ENCODE assay signal across 1 cellular context in the genomic region with DNA sequence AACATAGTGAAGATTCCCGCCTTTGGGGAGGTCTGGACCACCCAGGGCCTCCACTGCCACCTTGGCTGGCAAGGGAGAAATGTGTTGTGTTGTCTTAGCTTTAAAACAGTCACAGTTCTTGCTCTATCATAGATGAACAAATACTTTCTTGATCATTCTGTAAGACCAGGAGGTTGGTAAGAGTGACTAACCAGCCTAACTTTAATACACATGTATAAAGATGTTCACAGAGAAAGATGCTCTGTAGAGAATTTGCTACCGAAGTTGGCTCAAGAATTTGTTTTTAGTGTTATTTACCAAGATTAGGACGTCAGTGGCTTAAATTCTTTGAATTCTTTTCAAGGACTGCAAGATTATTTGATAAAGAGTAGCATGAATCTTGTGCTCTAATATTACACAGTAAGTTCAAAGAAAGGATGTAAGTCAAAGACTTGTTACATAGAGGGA.
TF ChIP-seq lines count a peak whose summit lies in the region.

No MANE protein-coding gene starts in this region.

TF ChIP-seq in GM23338, 12 proteins besides CTCF, POLR2A, EP300 and RAD21 (continued from another document):
- TF ChIP-seq, protein P1, sequence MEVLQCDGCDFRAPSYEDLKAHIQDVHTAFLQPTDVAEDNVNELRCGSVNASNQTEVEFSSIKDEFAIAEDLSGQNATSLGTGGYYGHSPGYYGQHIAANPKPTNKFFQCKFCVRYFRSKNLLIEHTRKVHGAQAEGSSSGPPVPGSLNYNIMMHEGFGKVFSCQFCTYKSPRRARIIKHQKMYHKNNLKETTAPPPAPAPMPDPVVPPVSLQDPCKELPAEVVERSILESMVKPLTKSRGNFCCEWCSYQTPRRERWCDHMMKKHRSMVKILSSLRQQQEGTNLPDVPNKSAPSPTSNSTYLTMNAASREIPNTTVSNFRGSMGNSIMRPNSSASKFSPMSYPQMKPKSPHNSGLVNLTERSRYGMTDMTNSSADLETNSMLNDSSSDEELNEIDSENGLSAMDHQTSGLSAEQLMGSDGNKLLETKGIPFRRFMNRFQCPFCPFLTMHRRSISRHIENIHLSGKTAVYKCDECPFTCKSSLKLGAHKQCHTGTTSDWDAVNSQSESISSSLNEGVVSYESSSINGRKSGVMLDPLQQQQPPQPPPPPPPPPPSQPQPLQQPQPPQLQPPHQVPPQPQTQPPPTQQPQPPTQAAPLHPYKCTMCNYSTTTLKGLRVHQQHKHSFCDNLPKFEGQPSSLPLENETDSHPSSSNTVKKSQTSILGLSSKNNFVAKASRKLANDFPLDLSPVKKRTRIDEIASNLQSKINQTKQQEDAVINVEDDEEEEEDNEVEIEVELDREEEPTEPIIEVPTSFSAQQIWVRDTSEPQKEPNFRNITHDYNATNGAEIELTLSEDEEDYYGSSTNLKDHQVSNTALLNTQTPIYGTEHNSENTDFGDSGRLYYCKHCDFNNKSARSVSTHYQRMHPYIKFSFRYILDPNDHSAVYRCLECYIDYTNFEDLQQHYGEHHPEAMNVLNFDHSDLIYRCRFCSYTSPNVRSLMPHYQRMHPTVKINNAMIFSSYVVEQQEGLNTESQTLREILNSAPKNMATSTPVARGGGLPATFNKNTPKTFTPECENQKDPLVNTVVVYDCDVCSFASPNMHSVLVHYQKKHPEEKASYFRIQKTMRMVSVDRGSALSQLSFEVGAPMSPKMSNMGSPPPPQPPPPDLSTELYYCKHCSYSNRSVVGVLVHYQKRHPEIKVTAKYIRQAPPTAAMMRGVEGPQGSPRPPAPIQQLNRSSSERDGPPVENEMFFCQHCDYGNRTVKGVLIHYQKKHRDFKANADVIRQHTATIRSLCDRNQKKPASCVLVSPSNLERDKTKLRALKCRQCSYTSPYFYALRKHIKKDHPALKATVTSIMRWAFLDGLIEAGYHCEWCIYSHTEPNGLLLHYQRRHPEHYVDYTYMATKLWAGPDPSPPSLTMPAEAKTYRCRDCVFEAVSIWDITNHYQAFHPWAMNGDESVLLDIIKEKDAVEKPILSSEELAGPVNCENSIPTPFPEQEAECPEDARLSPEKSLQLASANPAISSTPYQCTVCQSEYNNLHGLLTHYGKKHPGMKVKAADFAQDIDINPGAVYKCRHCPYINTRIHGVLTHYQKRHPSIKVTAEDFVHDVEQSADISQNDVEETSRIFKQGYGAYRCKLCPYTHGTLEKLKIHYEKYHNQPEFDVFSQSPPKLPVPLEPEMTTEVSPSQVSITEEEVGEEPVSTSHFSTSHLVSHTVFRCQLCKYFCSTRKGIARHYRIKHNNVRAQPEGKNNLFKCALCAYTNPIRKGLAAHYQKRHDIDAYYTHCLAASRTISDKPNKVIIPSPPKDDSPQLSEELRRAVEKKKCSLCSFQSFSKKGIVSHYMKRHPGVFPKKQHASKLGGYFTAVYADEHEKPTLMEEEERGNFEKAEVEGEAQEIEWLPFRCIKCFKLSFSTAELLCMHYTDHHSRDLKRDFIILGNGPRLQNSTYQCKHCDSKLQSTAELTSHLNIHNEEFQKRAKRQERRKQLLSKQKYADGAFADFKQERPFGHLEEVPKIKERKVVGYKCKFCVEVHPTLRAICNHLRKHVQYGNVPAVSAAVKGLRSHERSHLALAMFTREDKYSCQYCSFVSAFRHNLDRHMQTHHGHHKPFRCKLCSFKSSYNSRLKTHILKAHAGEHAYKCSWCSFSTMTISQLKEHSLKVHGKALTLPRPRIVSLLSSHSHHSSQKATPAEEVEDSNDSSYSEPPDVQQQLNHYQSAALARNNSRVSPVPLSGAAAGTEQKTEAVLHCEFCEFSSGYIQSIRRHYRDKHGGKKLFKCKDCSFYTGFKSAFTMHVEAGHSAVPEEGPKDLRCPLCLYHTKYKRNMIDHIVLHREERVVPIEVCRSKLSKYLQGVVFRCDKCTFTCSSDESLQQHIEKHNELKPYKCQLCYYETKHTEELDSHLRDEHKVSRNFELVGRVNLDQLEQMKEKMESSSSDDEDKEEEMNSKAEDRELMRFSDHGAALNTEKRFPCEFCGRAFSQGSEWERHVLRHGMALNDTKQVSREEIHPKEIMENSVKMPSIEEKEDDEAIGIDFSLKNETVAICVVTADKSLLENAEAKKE (CRISPR knock-in tag; IDR thresholded peaks at IDR 0.05) = no peak
- TF ChIP-seq, protein P2, sequence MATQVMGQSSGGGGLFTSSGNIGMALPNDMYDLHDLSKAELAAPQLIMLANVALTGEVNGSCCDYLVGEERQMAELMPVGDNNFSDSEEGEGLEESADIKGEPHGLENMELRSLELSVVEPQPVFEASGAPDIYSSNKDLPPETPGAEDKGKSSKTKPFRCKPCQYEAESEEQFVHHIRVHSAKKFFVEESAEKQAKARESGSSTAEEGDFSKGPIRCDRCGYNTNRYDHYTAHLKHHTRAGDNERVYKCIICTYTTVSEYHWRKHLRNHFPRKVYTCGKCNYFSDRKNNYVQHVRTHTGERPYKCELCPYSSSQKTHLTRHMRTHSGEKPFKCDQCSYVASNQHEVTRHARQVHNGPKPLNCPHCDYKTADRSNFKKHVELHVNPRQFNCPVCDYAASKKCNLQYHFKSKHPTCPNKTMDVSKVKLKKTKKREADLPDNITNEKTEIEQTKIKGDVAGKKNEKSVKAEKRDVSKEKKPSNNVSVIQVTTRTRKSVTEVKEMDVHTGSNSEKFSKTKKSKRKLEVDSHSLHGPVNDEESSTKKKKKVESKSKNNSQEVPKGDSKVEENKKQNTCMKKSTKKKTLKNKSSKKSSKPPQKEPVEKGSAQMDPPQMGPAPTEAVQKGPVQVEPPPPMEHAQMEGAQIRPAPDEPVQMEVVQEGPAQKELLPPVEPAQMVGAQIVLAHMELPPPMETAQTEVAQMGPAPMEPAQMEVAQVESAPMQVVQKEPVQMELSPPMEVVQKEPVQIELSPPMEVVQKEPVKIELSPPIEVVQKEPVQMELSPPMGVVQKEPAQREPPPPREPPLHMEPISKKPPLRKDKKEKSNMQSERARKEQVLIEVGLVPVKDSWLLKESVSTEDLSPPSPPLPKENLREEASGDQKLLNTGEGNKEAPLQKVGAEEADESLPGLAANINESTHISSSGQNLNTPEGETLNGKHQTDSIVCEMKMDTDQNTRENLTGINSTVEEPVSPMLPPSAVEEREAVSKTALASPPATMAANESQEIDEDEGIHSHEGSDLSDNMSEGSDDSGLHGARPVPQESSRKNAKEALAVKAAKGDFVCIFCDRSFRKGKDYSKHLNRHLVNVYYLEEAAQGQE (IDR thresholded peaks at IDR 0.05; ENCODE audit: unreplicated experiment) = no peak
- TF ChIP-seq ZNF331 (CRISPR knock-in tag; IDR thresholded peaks at IDR 0.05; ENCODE audit: low read depth) = no peak
- TF ChIP-seq STAT1 (IDR thresholded peaks at IDR 0.05; ENCODE audit: unreplicated experiment) = no peak
